9 cellular contexts compared by ENCODE assay signal in the genomic region with DNA sequence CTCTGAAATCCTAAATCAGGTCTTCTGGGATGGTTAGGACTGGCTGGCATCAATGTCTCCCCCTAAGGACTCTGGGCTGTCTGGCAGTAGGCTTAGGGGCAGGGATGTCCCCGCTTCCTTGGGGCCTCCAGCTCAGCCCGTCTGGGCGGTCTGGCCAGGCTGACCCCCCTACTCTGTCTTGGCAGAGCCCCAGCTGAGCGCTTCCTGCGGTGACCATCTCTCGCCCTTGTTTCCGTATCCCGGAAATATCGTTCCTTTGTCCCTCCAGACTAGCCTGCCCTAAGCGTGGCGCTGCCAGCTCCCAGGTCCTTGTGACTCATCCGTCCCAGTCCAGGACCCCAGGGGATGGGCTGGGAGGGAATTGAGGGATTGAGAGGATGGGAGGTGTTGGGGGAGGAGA. TPM values are rescaled to one million over a fixed set of nuclear protein-coding genes. Genes with fewer than 3 reads are reported as not detected.
DNase-seq lines count a peak whose midpoint lies in the region; ATAC-seq lines count a peak whose summit lies in the region.
"Had no signal": no experiment of that assay in that cellular context is flagged by ENCODE, and none has a peak within 500 bp of the region (broad histone marks: within the 10 kb centered on the region; RNA-seq: fewer than 3 reads in every experiment).

No MANE protein-coding gene starts in this region.

- H3K9me3 ChIP-seq in SJSA1 (replicated peaks), result no peaks in the 10 kb centered on the region

- peaks cover 30% of the 10 kb centered on the region for H3K4me1 ChIP-seq in SJSA1 (replicated peaks)

- H3K27ac ChIP-seq in SJSA1, result peak overlapping the region; percentile 8; the same call in 1 of the 2 replicates
- H3K27ac ChIP-seq: SK-N-MC had no signal

- no peak overlapping the region for H3K4me3 ChIP-seq in SJSA1
- H3K4me3 ChIP-seq: SK-N-MC had no signal

- CTCF ChIA-PET in T-cell (lab: Charles Lee), result no interaction called here

- H3K36me3 Mint-ChIP-seq in T-cell, result no peaks in the 10 kb centered on the region

- H3K9me3 Mint-ChIP-seq in T-cell, result no peaks in the 10 kb centered on the region

- no peaks in the 10 kb centered on the region for H3K27me3 ChIP-seq in SJSA1 (replicated peaks)

- H3K4me1 Mint-ChIP-seq in T-cell, result peaks cover 9 to 15% (median 10%) of the 10 kb centered on the region in 3 donors

- H3K27ac Mint-ChIP-seq in T-cell, result no peak overlapping the region

- no peak for ATAC-seq in T-cell (replicated peaks in 1 of 4)
- ATAC-seq in GM19395 (IDR thresholded peaks at IDR 0.05; ENCODE audit: unreplicated experiment), result no peak

- no peak overlapping the region for H3K4me3 Mint-ChIP-seq in T-cell

- POLR2A ChIA-PET in T-cell (lab: Charles Lee), result no interaction called here

- H3K27me3 Mint-ChIP-seq in T-cell, result peaks cover 26 to 27% of the 10 kb centered on the region in 2 donors

- H3K36me3 ChIP-seq in SJSA1, result no peaks in the 10 kb centered on the region

- DNase-seq in ELR (ENCODE audit: low read depth), result peak; percentile 79
- DNase-seq in SJSA1 (ENCODE audit: low read depth in 1 of 2, low spot score in 2 of 2), result peak; percentile 81 to 92
- peak; percentile 70 for DNase-seq in glomerular visceral epithelial cell (ENCODE audit: extremely low spot score)
- DNase-seq in renal cortical epithelial cell (ENCODE audit: low read depth), result peak; percentile 23
- no peak for DNase-seq in activated naive CD4-positive, alpha-beta T cell treated with Interleukin-2 at 50 U/mL for 16 hours
- no peak for DNase-seq in T-cell
- no peak for DNase-seq in NCI-H187 (lab: John Stamatoyannopoulos, UW)

RNA-seq across cellular contexts. Expression of gene GTPBP3, which starts 11.3 kb away (rescaled TPM):
- 19.5 and 31.6 TPM in 2 replicates for total RNA-seq in SJSA1 (2014; rRNA removed; shearing (Covaris generic))
- total RNA-seq in renal cortical epithelial cell (19.6 and 22.4 TPM in 2 replicates), T-cell (10 to 100 TPM; 31.9 to 72.5 (median 65.7) TPM)

RNA-seq across cellular contexts. Expression of gene ANO8, which starts 14.0 kb away (rescaled TPM):
- 2.9 and 5.3 TPM in 2 replicates for total RNA-seq in SJSA1 (2014; rRNA removed; shearing (Covaris generic))
- total RNA-seq in renal cortical epithelial cell, result 5.9 and 10.3 TPM in 2 replicates
- 10 to 100 TPM; 18.3 to 27.4 (median 24.9) TPM for total RNA-seq in T-cell

RNA-seq across cellular contexts. Expression of gene PLVAP, which starts 28.4 kb away (rescaled TPM):
- total RNA-seq in SJSA1 (2014; rRNA removed; shearing (Covaris generic)), result not detected in 2 replicates
- total RNA-seq in renal cortical epithelial cell (0.10 and 0.52 TPM in 2 replicates), T-cell (under 1 TPM in 4 of 5 donors, not detected in 1; 0.19 to 0.86 (median 0.48) TPM)

RNA-seq across cellular contexts. Expression of gene DDA1, which starts 39.3 kb away (rescaled TPM):
- total RNA-seq in SJSA1 (2014; rRNA removed; shearing (Covaris generic)), result 74.7 and 107 TPM in 2 replicates
- total RNA-seq in renal cortical epithelial cell, result 30.3 and 36.3 TPM in 2 replicates
- 10 to 100 TPM; 37.3 to 51.7 (median 42.0) TPM for total RNA-seq in T-cell

RNA-seq across cellular contexts. Expression of gene MRPL34, which starts 43.0 kb away (rescaled TPM):
- total RNA-seq in SJSA1 (2014; rRNA removed; shearing (Covaris generic)), result 35.1 and 69.4 TPM in 2 replicates
- total RNA-seq in renal cortical epithelial cell (54.2 and 57.8 TPM in 2 replicates), T-cell (10 to 100 TPM; 37.6 to 87.0 (median 69.3) TPM)

Comparison
In these comparisons a context has a peak if more than half of its experiments do, and no peak if none do; other contexts are left out.
1. DNase-seq: peak in ELR (single experiment), SJSA1 (2 of 2), glomerular visceral epithelial cell (single experiment) and renal cortical epithelial cell (single experiment); none in activated naive CD4-positive, alpha-beta T cell treated with Interleukin-2 at 50 U/mL for 16 hours (single experiment), T-cell (0 of 34) and NCI-H187 (0 of 2).